2 cellular contexts compared by ENCODE assay signal in the genomic region with DNA sequence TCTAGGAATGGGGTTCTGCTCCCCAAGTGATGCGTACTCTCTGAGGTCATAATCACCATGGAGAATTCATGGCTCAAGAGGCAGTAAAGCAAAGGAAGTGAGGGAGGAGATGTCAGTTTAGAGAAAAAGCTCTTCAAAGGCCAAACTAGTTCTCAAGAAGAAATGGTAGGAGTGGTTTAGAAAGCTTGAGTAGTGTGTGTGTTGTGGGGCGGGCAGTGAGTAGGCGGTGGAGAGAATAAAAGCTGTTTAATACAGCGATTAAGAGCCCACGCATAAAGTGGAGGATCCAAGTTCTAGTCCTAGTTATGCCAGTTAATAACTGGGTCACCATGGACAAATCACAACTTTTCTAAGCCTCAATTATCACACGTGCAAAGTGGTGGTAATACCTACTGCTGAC.
TF ChIP-seq lines count a peak whose summit lies in the region.

No MANE protein-coding gene starts in this region.

TF ChIP-seq in HEK293, 187 proteins besides CTCF, POLR2A, EP300 and RAD21:
- no peak for TF ChIP-seq ZNF830 (tag by site-specific recombination; IDR thresholded peaks at IDR 0.05; ENCODE audit: low read depth)
- TF ChIP-seq, protein P1, sequence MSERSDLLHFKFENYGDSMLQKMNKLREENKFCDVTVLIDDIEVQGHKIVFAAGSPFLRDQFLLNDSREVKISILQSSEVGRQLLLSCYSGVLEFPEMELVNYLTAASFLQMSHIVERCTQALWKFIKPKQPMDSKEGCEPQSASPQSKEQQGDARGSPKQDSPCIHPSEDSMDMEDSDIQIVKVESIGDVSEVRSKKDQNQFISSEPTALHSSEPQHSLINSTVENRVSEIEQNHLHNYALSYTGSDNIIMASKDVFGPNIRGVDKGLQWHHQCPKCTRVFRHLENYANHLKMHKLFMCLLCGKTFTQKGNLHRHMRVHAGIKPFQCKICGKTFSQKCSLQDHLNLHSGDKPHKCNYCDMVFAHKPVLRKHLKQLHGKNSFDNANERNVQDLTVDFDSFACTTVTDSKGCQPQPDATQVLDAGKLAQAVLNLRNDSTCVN (tag by site-specific recombination; optimal IDR thresholded peaks at IDR 0.05): no peak
- no peak for TF ChIP-seq ZNF354C (tag by site-specific recombination; IDR thresholded peaks at IDR 0.05; ENCODE audit: borderline replicate concordance, low read depth)
- no peak for TF ChIP-seq GLI2 (tag by site-specific recombination; IDR thresholded peaks at IDR 0.05; ENCODE audit: borderline replicate concordance, low read depth)
- TF ChIP-seq ZNF837 (tag by site-specific recombination; IDR thresholded peaks at IDR 0.05): no peak
- TF ChIP-seq ZNF140 (tag by site-specific recombination; IDR thresholded peaks at IDR 0.05): no peak
- TF ChIP-seq ZNF157 (tag by site-specific recombination; IDR thresholded peaks at IDR 0.05): no peak
- TF ChIP-seq, protein P2, sequence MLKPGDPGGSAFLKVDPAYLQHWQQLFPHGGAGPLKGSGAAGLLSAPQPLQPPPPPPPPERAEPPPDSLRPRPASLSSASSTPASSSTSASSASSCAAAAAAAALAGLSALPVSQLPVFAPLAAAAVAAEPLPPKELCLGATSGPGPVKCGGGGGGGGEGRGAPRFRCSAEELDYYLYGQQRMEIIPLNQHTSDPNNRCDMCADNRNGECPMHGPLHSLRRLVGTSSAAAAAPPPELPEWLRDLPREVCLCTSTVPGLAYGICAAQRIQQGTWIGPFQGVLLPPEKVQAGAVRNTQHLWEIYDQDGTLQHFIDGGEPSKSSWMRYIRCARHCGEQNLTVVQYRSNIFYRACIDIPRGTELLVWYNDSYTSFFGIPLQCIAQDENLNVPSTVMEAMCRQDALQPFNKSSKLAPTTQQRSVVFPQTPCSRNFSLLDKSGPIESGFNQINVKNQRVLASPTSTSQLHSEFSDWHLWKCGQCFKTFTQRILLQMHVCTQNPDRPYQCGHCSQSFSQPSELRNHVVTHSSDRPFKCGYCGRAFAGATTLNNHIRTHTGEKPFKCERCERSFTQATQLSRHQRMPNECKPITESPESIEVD (tag by site-specific recombination; IDR thresholded peaks at IDR 0.05): no peak
- TF ChIP-seq, protein P3, sequence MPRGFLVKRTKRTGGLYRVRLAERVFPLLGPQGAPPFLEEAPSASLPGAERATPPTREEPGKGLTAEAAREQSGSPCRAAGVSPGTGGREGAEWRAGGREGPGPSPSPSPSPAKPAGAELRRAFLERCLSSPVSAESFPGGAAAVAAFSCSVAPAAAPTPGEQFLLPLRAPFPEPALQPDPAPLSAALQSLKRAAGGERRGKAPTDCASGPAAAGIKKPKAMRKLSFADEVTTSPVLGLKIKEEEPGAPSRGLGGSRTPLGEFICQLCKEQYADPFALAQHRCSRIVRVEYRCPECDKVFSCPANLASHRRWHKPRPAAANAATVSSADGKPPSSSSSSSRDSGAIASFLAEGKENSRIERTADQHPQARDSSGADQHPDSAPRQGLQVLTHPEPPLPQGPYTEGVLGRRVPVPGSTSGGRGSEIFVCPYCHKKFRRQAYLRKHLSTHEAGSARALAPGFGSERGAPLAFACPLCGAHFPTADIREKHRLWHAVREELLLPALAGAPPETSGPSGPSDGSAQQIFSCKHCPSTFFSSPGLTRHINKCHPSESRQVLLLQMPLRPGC (tag by site-specific recombination; IDR thresholded peaks at IDR 0.05): no peak
- TF ChIP-seq ZFHX2 (tag by site-specific recombination; conservative IDR thresholded peaks at IDR 0.05): peak; percentile 65
- TF ChIP-seq ZSCAN30 (tag by site-specific recombination; IDR thresholded peaks at IDR 0.05): no peak
- TF ChIP-seq ZNF221 (tag by site-specific recombination; IDR thresholded peaks at IDR 0.05; ENCODE audit: borderline replicate concordance): no peak
- no peak for TF ChIP-seq KLF9 (tag by site-specific recombination; IDR thresholded peaks at IDR 0.05; ENCODE audit: low read depth)
- no peak for TF ChIP-seq ZNF138 (tag by site-specific recombination; IDR thresholded peaks at IDR 0.05; ENCODE audit: borderline replicate concordance)
- TF ChIP-seq EGR2 (tag by site-specific recombination; IDR thresholded peaks at IDR 0.05; ENCODE audit: low read depth): peak; percentile 69
- no peak for TF ChIP-seq ZNF211 (tag by site-specific recombination; IDR thresholded peaks at IDR 0.05; ENCODE audit: low read depth)

TF ChIP-seq in H1, 55 proteins besides CTCF, POLR2A, EP300 and RAD21:
- no peak for TF ChIP-seq ZNF274 (IDR thresholded peaks at IDR 0.05; ENCODE audit: borderline replicate concordance, extremely low read depth, low read length)
- TF ChIP-seq NANOG (IDR thresholded peaks at IDR 0.05; ENCODE audit: insufficient read depth, low read depth, low read length, poor library complexity, severe bottlenecking): no peak
- TF ChIP-seq SP1 (IDR thresholded peaks at IDR 0.05; ENCODE audit: low read depth, low read length): no peak
- TF ChIP-seq NRF1 (IDR thresholded peaks at IDR 0.05; ENCODE audit: low read depth, low read length): no peak
- no peak for TF ChIP-seq BACH1 (IDR thresholded peaks at IDR 0.05; ENCODE audit: low read length)
- TF ChIP-seq JUND (IDR thresholded peaks at IDR 0.05; ENCODE audit: low read length): no peak
- no peak for TF ChIP-seq BCL11A (IDR thresholded peaks at IDR 0.05; ENCODE audit: low read depth in 2 of 2, low read length in 2 of 2)
- no peak for TF ChIP-seq CHD2 (IDR thresholded peaks at IDR 0.05; ENCODE audit: low read length)
- TF ChIP-seq CEBPB (IDR thresholded peaks at IDR 0.05; ENCODE audit: low read depth, low read length): no peak
TF ChIP-seq in H1: peak in this region for 0.
